8 cellular contexts compared by ENCODE assay signal in the genomic region with DNA sequence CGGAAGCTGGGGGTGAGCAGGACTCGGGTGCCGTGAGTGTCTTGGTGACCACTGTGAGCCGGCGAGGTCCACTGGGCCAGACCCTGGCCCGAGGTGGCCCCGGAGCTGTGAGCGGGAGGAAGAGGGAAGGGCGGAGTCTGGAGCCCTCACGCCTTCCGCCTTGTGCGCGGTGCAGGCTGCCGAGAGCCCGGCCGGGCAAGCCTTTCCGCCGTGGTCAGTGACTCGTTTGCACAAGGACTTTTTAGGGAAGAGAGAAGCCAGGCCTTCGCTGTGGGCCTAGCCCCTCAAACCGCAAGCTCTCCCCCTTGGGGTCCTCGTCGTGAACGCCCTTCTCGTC. TPM values are rescaled to one million over a fixed set of nuclear protein-coding genes. Genes with fewer than 3 reads are reported as not detected.
DNase-seq lines count a peak whose midpoint lies in the region; ATAC-seq and TF ChIP-seq lines count a peak whose summit lies in the region.

No MANE protein-coding gene starts in this region.

- TF ChIP-seq CTCF in CD8-positive, alpha-beta T cell (IDR thresholded peaks at IDR 0.05), result no peak

- no peaks in the 10 kb centered on the region for H3K27me3 ChIP-seq in CD8-positive, alpha-beta T cell (ENCODE audit: insufficient read depth, low read length)
- no peaks in the 10 kb centered on the region for H3K27me3 ChIP-seq in Karpas-422 (ENCODE audit: low read length)

- intact Hi-C loops in CD8-positive, alpha-beta T cell (cut with DNase I, micrococcal nuclease), result no loop called here
- intact Hi-C loops in left ventricle myocardium superior (cut with micrococcal nuclease) (loop anchor here (10.0 kb wide), 1 partner anchor 635 kb away; no protein-coding TSS in a partner anchor), sciatic nerve (cut with DNase I) (loop anchor here (10.0 kb wide), 1 partner anchor 355 kb away; no protein-coding TSS in a partner anchor)

- no peaks in the 10 kb centered on the region for H3K36me3 Mint-ChIP-seq in CD8-positive, alpha-beta T cell
- H3K36me3 Mint-ChIP-seq in activated naive CD8-positive, alpha-beta T cell treated with anti-CD3 and anti-CD28 coated beads, Interleukin-2, amount 10 ng/mL, durations not matched to agents 7 days and 5 days, result no peaks in the 10 kb centered on the region

- H4K20me1 ChIP-seq in Karpas-422 (ENCODE audit: insufficient read depth, low read depth, low read length), result no peaks in the 10 kb centered on the region

- CTCF ChIA-PET in CD8-positive, alpha-beta T cell (lab: Charles Lee), result interaction anchor here (0.5 to 3.4 kb wide), 34 partner anchors 9 to 1178 kb away, joined by 3 to 33 read pairs (median 4); no protein-coding TSS in a partner anchor

- peak overlapping the region; percentile 20 for H3K4me2 ChIP-seq in Karpas-422 (ENCODE audit: low read depth, low read length, poor library complexity, severe bottlenecking)

- peaks cover 26% of the 10 kb centered on the region for H3K27me3 Mint-ChIP-seq in CD8-positive, alpha-beta T cell (ENCODE audit: low read depth)
- H3K27me3 Mint-ChIP-seq in activated naive CD8-positive, alpha-beta T cell treated with anti-CD3 and anti-CD28 coated beads, Interleukin-2, amount 10 ng/mL, durations not matched to agents 7 days and 5 days, result peaks cover 36% of the 10 kb centered on the region

- H3K4me1 Mint-ChIP-seq in CD8-positive, alpha-beta T cell (ENCODE audit: low read depth), result peaks cover 5% of the 10 kb centered on the region
- H3K4me1 Mint-ChIP-seq in activated naive CD8-positive, alpha-beta T cell treated with anti-CD3 and anti-CD28 coated beads, Interleukin-2, amount 10 ng/mL, durations not matched to agents 7 days and 5 days, result peaks cover 8% of the 10 kb centered on the region

- peak overlapping the region; percentile 49 for H3K27ac ChIP-seq in CD8-positive, alpha-beta T cell (ENCODE audit: low read depth, low read length)
- no peak overlapping the region for H3K27ac ChIP-seq in Karpas-422 (ENCODE audit: low read length)

- H3K9ac ChIP-seq in Karpas-422 (ENCODE audit: low read length), result no peak overlapping the region

- H3K79me2 ChIP-seq in Karpas-422 (ENCODE audit: low read length), result no peaks in the 10 kb centered on the region

- peak in 4 of 7 experiments; percentile 14 to 44 (median 27) for DNase-seq in CD8-positive, alpha-beta T cell
- DNase-seq in Karpas-422 (no peak), left ventricle myocardium superior (peak; percentile 82), sciatic nerve (ENCODE audit: low spot score) (peak; percentile 84), NCI-H1436 (lab: John Stamatoyannopoulos, UW) (no peak)
- DNase-seq in activated naive CD8-positive, alpha-beta T cell treated with anti-CD3 and anti-CD28 coated beads, Interleukin-2, amount 10 ng/mL, durations not matched to agents 7 days and 5 days, result peak; percentile 72

- H3K36me3 ChIP-seq in CD8-positive, alpha-beta T cell (ENCODE audit: insufficient read depth, low read length), result no peaks in the 10 kb centered on the region
- no peaks in the 10 kb centered on the region for H3K36me3 ChIP-seq in Karpas-422 (ENCODE audit: insufficient read depth, low read length)

- H3K9me3 ChIP-seq in CD8-positive, alpha-beta T cell (ENCODE audit: low read length), result no peaks in the 10 kb centered on the region
- no peaks in the 10 kb centered on the region for H3K9me3 ChIP-seq in Karpas-422 (ENCODE audit: low read length)

- no peaks in the 10 kb centered on the region for H3K9me3 Mint-ChIP-seq in CD8-positive, alpha-beta T cell
- no peaks in the 10 kb centered on the region for H3K9me3 Mint-ChIP-seq in activated naive CD8-positive, alpha-beta T cell treated with anti-CD3 and anti-CD28 coated beads, Interleukin-2, amount 10 ng/mL, durations not matched to agents 7 days and 5 days

- H3K9me2 ChIP-seq in Karpas-422 (replicated peaks; ENCODE audit: insufficient read depth, low read length), result no peaks in the 10 kb centered on the region

- peak; percentile 50 for ATAC-seq in CD8-positive, alpha-beta T cell
- peak; percentile 33 for ATAC-seq in GM19397 (IDR thresholded peaks at IDR 0.05; ENCODE audit: unreplicated experiment)
- ATAC-seq in activated naive CD8-positive, alpha-beta T cell treated with anti-CD3 and anti-CD28 coated beads, Interleukin-2, amount 10 ng/mL, durations not matched to agents 7 days and 5 days (ENCODE audit: low read depth), result peak; percentile 59
- ATAC-seq in left ventricle myocardium superior, result peak; percentile 83
- ATAC-seq in sciatic nerve, result peak; percentile 84
- no peak for ATAC-seq in HG03457 (IDR thresholded peaks at IDR 0.05; ENCODE audit: unreplicated experiment)

- H3K4me3 Mint-ChIP-seq in CD8-positive, alpha-beta T cell, result peak overlapping the region; percentile 88
- peak overlapping the region; percentile 87 for H3K4me3 Mint-ChIP-seq in activated naive CD8-positive, alpha-beta T cell treated with anti-CD3 and anti-CD28 coated beads, Interleukin-2, amount 10 ng/mL, durations not matched to agents 7 days and 5 days

- peak overlapping the region; percentile 52 for H3K27ac Mint-ChIP-seq in CD8-positive, alpha-beta T cell
- H3K27ac Mint-ChIP-seq in activated naive CD8-positive, alpha-beta T cell treated with anti-CD3 and anti-CD28 coated beads, Interleukin-2, amount 10 ng/mL, durations not matched to agents 7 days and 5 days, result peak overlapping the region; percentile 80

- POLR2A ChIA-PET in CD8-positive, alpha-beta T cell (lab: Charles Lee), result interaction anchor here (0.7 to 1.4 kb wide), 3 partner anchors 9 to 504 kb away, joined by 3 to 4 read pairs (median 3); partner anchors contain the start of gene ZNF32
- POLR2A ChIA-PET in activated naive CD8-positive, alpha-beta T cell treated with anti-CD3 and anti-CD28 coated beads, Interleukin-2, amount 10 ng/mL, durations not matched to agents 7 days and 5 days (lab: Charles Lee), result interaction anchor here (1.2 to 1.6 kb wide), 3 partner anchors 95 to 340 kb away, joined by 3 to 8 read pairs (median 6); no protein-coding TSS in a partner anchor

- H3K4me3 ChIP-seq in CD8-positive, alpha-beta T cell (ENCODE audit: low read depth, low read length), result peak overlapping the region; percentile 83
- no peak overlapping the region for H3K4me3 ChIP-seq in Karpas-422 (ENCODE audit: low read length)

- H2AFZ ChIP-seq in Karpas-422 (ENCODE audit: low read length), result no peak overlapping the region

- H3K4me1 ChIP-seq in CD8-positive, alpha-beta T cell (ENCODE audit: insufficient read depth, low read length), result peaks cover 8% of the 10 kb centered on the region
- H3K4me1 ChIP-seq in Karpas-422 (ENCODE audit: low read length), result peaks cover 5% of the 10 kb centered on the region; the same call in 1 of the 2 replicates

RNA-seq across cellular contexts. Expression of gene ZNF32, which starts 40.9 kb away (rescaled TPM):
- total RNA-seq in CD8-positive, alpha-beta T cell, result 10 to 100 TPM; 17.4 to 18.9 TPM
- 30.3 and 34.7 TPM in 2 replicates for total RNA-seq in Karpas-422 (2014; rRNA removed; shearing (Covaris generic); ENCODE audit: low replicate concordance)
- total RNA-seq in activated naive CD8-positive, alpha-beta T cell treated with anti-CD3 and anti-CD28 coated beads, Interleukin-2, amount 10 ng/mL, durations not matched to agents 7 days and 5 days, result 10 to 100 TPM; 26.0 to 26.9 TPM
- total RNA-seq in left ventricle myocardium superior, result 47.1 TPM
- total RNA-seq in sciatic nerve, result 41.1 TPM

Comparison
In these comparisons a context has a peak if more than half of its experiments do, and no peak if none do; other contexts are left out.
1. DNase-seq: peak in CD8-positive, alpha-beta T cell (4 of 7), activated naive CD8-positive, alpha-beta T cell treated with anti-CD3 and anti-CD28 coated beads, Interleukin-2, amount 10 ng/mL, durations not matched to agents 7 days and 5 days (single experiment), left ventricle myocardium superior (single experiment) and sciatic nerve (single experiment); none in Karpas-422 (single experiment) and NCI-H1436 (single experiment).
2. intact Hi-C loops: an anchor here in left ventricle myocardium superior (10.0 kb wide) and sciatic nerve (10.0 kb wide); none called in CD8-positive, alpha-beta T cell.